ENCODE assay signal across 15 cellular contexts in genomic region chr19:1810439-1811160, GRCh38. TPM values are rescaled to one million over a fixed set of nuclear protein-coding genes. Genes with fewer than 3 reads are reported as not detected.
DNase-seq lines count a peak whose midpoint lies in the region; ATAC-seq and TF ChIP-seq lines count a peak whose summit lies in the region.
"Had no signal": no experiment of that assay in that cellular context is flagged by ENCODE, and none has a peak within 500 bp of the region (broad histone marks: within the 10 kb centered on the region; RNA-seq: fewer than 3 reads in every experiment).

No MANE protein-coding gene starts in this region.

- TF ChIP-seq POLR2A in esophagus muscularis mucosa (IDR thresholded peaks at IDR 0.05; ENCODE audit: low read depth), result no peak

- no peaks in the 10 kb centered on the region for H3K36me3 Mint-ChIP-seq in activated T-cell treated with anti-CD3 and anti-CD28 coated beads, Interleukin-2, amount 50 U/mL, for 4 hours (ENCODE audit: insufficient read depth)
- H3K36me3 Mint-ChIP-seq in activated T-cell treated with anti-CD3 and anti-CD28 coated beads, Interleukin-2, amount 50 U/mL, for 24 hours (ENCODE audit: low read depth), result peaks cover 5% of the 10 kb centered on the region
- H3K36me3 Mint-ChIP-seq in stimulated activated effector memory CD8-positive, alpha-beta T cell treated with anti-CD3 and anti-CD28 coated beads, Interleukin-12 subunit alpha, Interleukin-12 subunit beta, amount 100 ng/mL, for 72 hours, result peaks cover 29% of the 10 kb centered on the region

- ATAC-seq in activated T-cell treated with anti-CD3 and anti-CD28 coated beads, Interleukin-2, amount 50 U/mL, for 4 hours, result no peak
- ATAC-seq in RWPE2 (ENCODE audit: low read depth), result no peak
- ATAC-seq in stimulated activated effector memory CD8-positive, alpha-beta T cell treated with anti-CD3 and anti-CD28 coated beads, Interleukin-12 subunit alpha, Interleukin-12 subunit beta, amount 100 ng/mL, for 72 hours, result no peak
- ATAC-seq in Right ventricle myocardium inferior, result no peak

- no peaks in the 10 kb centered on the region for H3K9me3 Mint-ChIP-seq in activated T-cell treated with anti-CD3 and anti-CD28 coated beads, Interleukin-2, amount 50 U/mL, for 4 hours
- H3K9me3 Mint-ChIP-seq in activated T-cell treated with anti-CD3 and anti-CD28 coated beads, Interleukin-2, amount 50 U/mL, for 24 hours, result no peaks in the 10 kb centered on the region
- H3K9me3 Mint-ChIP-seq in stimulated activated effector memory CD8-positive, alpha-beta T cell treated with anti-CD3 and anti-CD28 coated beads, Interleukin-12 subunit alpha, Interleukin-12 subunit beta, amount 100 ng/mL, for 72 hours, result no peaks in the 10 kb centered on the region

- H3K9me3 ChIP-seq in RWPE2 (ENCODE audit: severe bottlenecking) (no peaks in the 10 kb centered on the region), esophagus muscularis mucosa (no peaks in the 10 kb centered on the region)
- H3K9me3 ChIP-seq: esophagus squamous epithelium had no signal

- peaks cover 5% of the 10 kb centered on the region for H3K4me1 ChIP-seq in RWPE2 (ENCODE audit: insufficient read depth, poor library complexity, severe bottlenecking)
- H3K4me1 ChIP-seq in esophagus muscularis mucosa, result peaks cover 15 to 26% (median 24%) of the 10 kb centered on the region in 4 donors

- WGBS in esophagus muscularis mucosa, result 92% methylated on average over 19 of the region's 19 CpGs

- H3K27ac Mint-ChIP-seq in activated T-cell treated with anti-CD3 and anti-CD28 coated beads, Interleukin-2, amount 50 U/mL, for 24 hours, result no peak overlapping the region
- H3K27ac Mint-ChIP-seq in stimulated activated effector memory CD8-positive, alpha-beta T cell treated with anti-CD3 and anti-CD28 coated beads, Interleukin-12 subunit alpha, Interleukin-12 subunit beta, amount 100 ng/mL, for 72 hours, result peak overlapping the region; percentile 29

- TF ChIP-seq EP300 in esophagus muscularis mucosa (IDR thresholded peaks at IDR 0.05), result no peak

- H3K36me3 ChIP-seq in RWPE2 (ENCODE audit: low read depth) (no peaks in the 10 kb centered on the region), esophagus muscularis mucosa (peaks cover 3 to 12% (median 10%) of the 10 kb centered on the region in 4 donors)

- DNase-seq in activated T-cell treated with anti-CD3 and anti-CD28 coated beads, Interleukin-2, amount 50 U/mL, for 4 hours, result no peak
- no peak for DNase-seq in activated T-cell treated with anti-CD3 and anti-CD28 coated beads, Interleukin-2, amount 50 U/mL, for 24 hours
- DNase-seq in RWPE2 (ENCODE audit: low spot score), result no peak
- no peak for DNase-seq in esophagus muscularis mucosa (ENCODE audit: extremely low spot score)
- DNase-seq in stimulated activated effector memory CD8-positive, alpha-beta T cell treated with anti-CD3 and anti-CD28 coated beads, Interleukin-12 subunit alpha, Interleukin-12 subunit beta, amount 100 ng/mL, for 72 hours (ENCODE audit: low spot score in 2 of 2), result no peak
- no peak for DNase-seq in Right ventricle myocardium inferior (ENCODE audit: missing footprints)
- DNase-seq in activated gamma-delta T cell (lab: John Stamatoyannopoulos, UW), result no peak
- no peak for DNase-seq in cerebellar nuclear complex (lab: John Stamatoyannopoulos, UW)
- DNase-seq: esophagus squamous epithelium, hippocampal formation, MM.1S, NCI-H510A treated with DMSO at 0.1 percent for 48 hours had no signal

- H3K27me3 ChIP-seq in RWPE2 (ENCODE audit: insufficient read depth, poor library complexity, severe bottlenecking) (no peaks in the 10 kb centered on the region), esophagus muscularis mucosa (no peaks in the 10 kb centered on the region)
- H3K27me3 ChIP-seq: esophagus squamous epithelium had no signal

- peaks cover 13% of the 10 kb centered on the region for H3K4me1 Mint-ChIP-seq in activated T-cell treated with anti-CD3 and anti-CD28 coated beads, Interleukin-2, amount 50 U/mL, for 4 hours (ENCODE audit: low read depth)
- H3K4me1 Mint-ChIP-seq in activated T-cell treated with anti-CD3 and anti-CD28 coated beads, Interleukin-2, amount 50 U/mL, for 24 hours (ENCODE audit: low read depth), result peaks cover 19% of the 10 kb centered on the region
- peaks cover 25% of the 10 kb centered on the region for H3K4me1 Mint-ChIP-seq in stimulated activated effector memory CD8-positive, alpha-beta T cell treated with anti-CD3 and anti-CD28 coated beads, Interleukin-12 subunit alpha, Interleukin-12 subunit beta, amount 100 ng/mL, for 72 hours

- H3K27me3 Mint-ChIP-seq in activated T-cell treated with anti-CD3 and anti-CD28 coated beads, Interleukin-2, amount 50 U/mL, for 4 hours (ENCODE audit: low read depth), result no peaks in the 10 kb centered on the region
- no peaks in the 10 kb centered on the region for H3K27me3 Mint-ChIP-seq in activated T-cell treated with anti-CD3 and anti-CD28 coated beads, Interleukin-2, amount 50 U/mL, for 24 hours

- H3K4me3 ChIP-seq in RWPE2 (ENCODE audit: severe bottlenecking) (no peak overlapping the region), esophagus muscularis mucosa (no peak overlapping the region)

- TF ChIP-seq CTCF in RWPE2 (IDR thresholded peaks at IDR 0.05; ENCODE audit: poor library complexity, severe bottlenecking), result no peak
- TF ChIP-seq CTCF in esophagus muscularis mucosa (IDR thresholded peaks at IDR 0.05), result no peak

- peak overlapping the region; percentile 31 for H3K4me3 Mint-ChIP-seq in activated T-cell treated with anti-CD3 and anti-CD28 coated beads, Interleukin-2, amount 50 U/mL, for 4 hours
- H3K4me3 Mint-ChIP-seq in activated T-cell treated with anti-CD3 and anti-CD28 coated beads, Interleukin-2, amount 50 U/mL, for 24 hours, result no peak overlapping the region
- H3K4me3 Mint-ChIP-seq in stimulated activated effector memory CD8-positive, alpha-beta T cell treated with anti-CD3 and anti-CD28 coated beads, Interleukin-12 subunit alpha, Interleukin-12 subunit beta, amount 100 ng/mL, for 72 hours, result peak overlapping the region; percentile 93

- intact Hi-C loops in esophagus muscularis mucosa (cut with DNase I) (no loop called here), Right ventricle myocardium inferior (cut with DNase I) (no loop called here)

- H3K27ac ChIP-seq in RWPE2 (ENCODE audit: poor library complexity, severe bottlenecking) (peak overlapping the region; percentile 40), esophagus muscularis mucosa (replicated peaks in 1 of 4) (peak overlapping the region; percentile 67 to 81 (median 78))

RNA-seq across cellular contexts. Expression of gene ATP8B3, which starts 1.5 kb away (rescaled TPM):
- under 1 TPM; 0.37 to 0.66 (median 0.43) TPM for total RNA-seq in activated T-cell treated with anti-CD3 and anti-CD28 coated beads, Interleukin-2, amount 50 U/mL, for 4 hours
- under 1 TPM; 0.19 to 0.92 (median 0.66) TPM for total RNA-seq in esophagus muscularis mucosa
- 0.68 TPM for total RNA-seq in Right ventricle myocardium inferior

RNA-seq across cellular contexts. Expression of gene REXO1, which starts 37.7 kb away (rescaled TPM):
- total RNA-seq in activated T-cell treated with anti-CD3 and anti-CD28 coated beads, Interleukin-2, amount 50 U/mL, for 4 hours, result 10 to 100 TPM; 91.5 to 95.0 (median 94.4) TPM
- total RNA-seq in esophagus muscularis mucosa, result 10 to 100 TPM; 16.2 to 36.0 (median 26.1) TPM
- 17.8 TPM for total RNA-seq in Right ventricle myocardium inferior

RNA-seq across cellular contexts. Expression of gene KLF16, which starts 52.8 kb away (rescaled TPM):
- total RNA-seq in activated T-cell treated with anti-CD3 and anti-CD28 coated beads, Interleukin-2, amount 50 U/mL, for 4 hours, result 10 to 100 TPM; 64.0 to 71.0 (median 69.1) TPM
- total RNA-seq in esophagus muscularis mucosa (10 to 100 TPM in 1 of 4 donors, 1 to 10 TPM in 3; 2.5 to 10.8 (median 8.5) TPM), Right ventricle myocardium inferior (11.0 TPM)

RNA-seq across cellular contexts. Expression of gene ONECUT3, which starts 57.3 kb away (rescaled TPM):
- not detected for total RNA-seq in activated T-cell treated with anti-CD3 and anti-CD28 coated beads, Interleukin-2, amount 50 U/mL, for 4 hours
- not detected for total RNA-seq in esophagus muscularis mucosa
- not detected for total RNA-seq in Right ventricle myocardium inferior
- total RNA-seq: dermis microvascular lymphatic vessel endothelial cell, esophagus squamous epithelium, HT1080, renal cortical epithelial cell had no signal
